ENCODE assay signal across 25 cellular contexts in genomic region chr2:120999374-121000097, GRCh38.
DNase-seq lines count a peak whose midpoint lies in the region; ATAC-seq, FAIRE-seq and TF ChIP-seq lines count a peak whose summit lies in the region.
"Had no signal": no experiment of that assay in that cellular context is flagged by ENCODE, and none has a peak within 500 bp of the region (broad histone marks: within the 10 kb centered on the region; RNA-seq: fewer than 3 reads in every experiment).

No MANE protein-coding gene starts in this region.

- ATAC-seq in left ventricle myocardium superior = no peak
- no peak for ATAC-seq in HG03280 (IDR thresholded peaks at IDR 0.05; ENCODE audit: unreplicated experiment)
- ATAC-seq: PC-3 had no signal

- H3K36me3 Mint-ChIP-seq in endodermal cell (ENCODE audit: low read depth) (no peaks in the 10 kb centered on the region), osteocyte (ENCODE audit: unreplicated experiment) (no peaks in the 10 kb centered on the region)
- H3K36me3 Mint-ChIP-seq: IgD-negative memory B cell had no signal

- WGBS in endodermal cell (ENCODE audit: insufficient coverage in 1 of 2, insufficient read length in 1 of 2), 2 experiments = 93 to 98% methylated on average over 5 to 6 of the region's 6 CpGs

- H3K9me3 Mint-ChIP-seq in endodermal cell (no peaks in the 10 kb centered on the region), osteocyte (ENCODE audit: unreplicated experiment) (no peaks in the 10 kb centered on the region)
- H3K9me3 Mint-ChIP-seq: CD4-positive, alpha-beta T cell had no signal

- H3K27ac ChIP-seq in endodermal cell (ENCODE audit: low read depth, low read length) = no peak overlapping the region
- H3K27ac ChIP-seq: BLaER1 treated with 17β-estradiol and CSF1 and Interleukin-3, amounts not matched to agents 10 nM and 100 nM; HL-60; KMS-11 had no signal

- no peaks in the 10 kb centered on the region for H3K36me3 ChIP-seq in endodermal cell (ENCODE audit: control insufficient read depth, insufficient read depth, low read length)
- H3K36me3 ChIP-seq: BLaER1 treated with 17β-estradiol and CSF1 and Interleukin-3, amounts not matched to agents 10 nM and 100 nM had no signal

- H3K4me3 Mint-ChIP-seq in endodermal cell (no peak overlapping the region), osteocyte (ENCODE audit: unreplicated experiment) (no peak overlapping the region)
- H3K4me3 Mint-ChIP-seq: CD4-positive, alpha-beta T cell had no signal

- no peaks in the 10 kb centered on the region for H3K4me1 ChIP-seq in endodermal cell (ENCODE audit: control insufficient read depth, insufficient read depth, low read length)

- intact Hi-C loops in cardiac septum (cut with DNase I) (no loop called here), left ventricle myocardium superior (cut with micrococcal nuclease) (no loop called here)

- TF ChIP-seq CTCF in endodermal cell (conservative IDR thresholded peaks at IDR 0.05) (no peak), osteocyte (IDR thresholded peaks at IDR 0.05) (no peak), D721Med (IDR thresholded peaks at IDR 0.05; ENCODE audit: insufficient read depth, missing control alignments) (no peak)

- DNase-seq in cardiac septum (ENCODE audit: low spot score) (peak; percentile 36), left ventricle myocardium superior (no peak), endodermal cell (peak; percentile 59), osteocyte (ENCODE audit: extremely low spot score, unreplicated experiment) (no peak), D721Med (ENCODE audit: insufficient read length, low spot score) (no peak), urothelium cell line (ENCODE audit: low spot score) (no peak)
- DNase-seq: AML-193; CD4-positive, alpha-beta T cell; COR-L47; DMS 273 treated with DMSO at 0.1 percent for 48 hours; DMS79; EL; GDM1; MM.1S; NCI-H2029; NCI-H446; NCI-H524 treated with DMSO at 0.1 percent for 48 hours; NCI-H774; PC-3 had no signal

- peaks cover 12% of the 10 kb centered on the region for H3K4me1 Mint-ChIP-seq in endodermal cell
- peaks cover 13% of the 10 kb centered on the region for H3K4me1 Mint-ChIP-seq in osteocyte (ENCODE audit: unreplicated experiment)
- H3K4me1 Mint-ChIP-seq: IgD-negative memory B cell had no signal

- H3K27me3 Mint-ChIP-seq in endodermal cell (ENCODE audit: insufficient read depth) (peaks cover 36% of the 10 kb centered on the region), osteocyte (ENCODE audit: unreplicated experiment) (no peaks in the 10 kb centered on the region)
- H3K27me3 Mint-ChIP-seq: IgD-negative memory B cell had no signal

- H3K27ac Mint-ChIP-seq in endodermal cell (no peak overlapping the region), osteocyte (ENCODE audit: unreplicated experiment) (peak overlapping the region; percentile 13)
- H3K27ac Mint-ChIP-seq: CD4-positive, alpha-beta T cell; IgD-negative memory B cell had no signal

- no peaks in the 10 kb centered on the region for H3K9me3 ChIP-seq in endodermal cell (ENCODE audit: control insufficient read depth, low read length)

- no peak overlapping the region for H3K9ac ChIP-seq in endodermal cell (ENCODE audit: extremely low read depth, low read length, poor library complexity, severe bottlenecking)
- H3K9ac ChIP-seq: BLaER1 treated with 17β-estradiol and CSF1 and Interleukin-3, amounts not matched to agents 10 nM and 100 nM; KMS-11 had no signal

- H3K4me3 ChIP-seq in endodermal cell (ENCODE audit: low read length) = no peak overlapping the region
- H3K4me3 ChIP-seq: BLaER1 treated with 17β-estradiol and CSF1 and Interleukin-3, amounts not matched to agents 10 nM and 100 nM had no signal

- no peak for FAIRE-seq in D721Med (lab: Jason Lieb, UNC)
- FAIRE-seq in urothelium cell line (lab: Jason Lieb, UNC) = no peak
- FAIRE-seq: GM12891 had no signal

- H3K27me3 ChIP-seq in endodermal cell (ENCODE audit: control insufficient read depth, insufficient read depth, low read length, poor library complexity, severe bottlenecking) = peaks cover 25% of the 10 kb centered on the region
- H3K27me3 ChIP-seq: BLaER1 treated with 17β-estradiol and CSF1 and Interleukin-3, amounts not matched to agents 10 nM and 100 nM had no signal

Comparison
In these comparisons a context has a peak if more than half of its experiments do, and no peak if none do; other contexts are left out.
1. DNase-seq: peak in cardiac septum (single experiment) and endodermal cell (single experiment); none in left ventricle myocardium superior (single experiment), osteocyte (single experiment), D721Med (single experiment) and urothelium cell line (single experiment).